In genomic region chr16:56450275-56450889, GRCh38 we compare ENCODE assay signal across 8 cellular contexts.
DNase-seq lines count a peak whose midpoint lies in the region; ATAC-seq, FAIRE-seq and TF ChIP-seq lines count a peak whose summit lies in the region.

No MANE protein-coding gene starts in this region.

- ATAC-seq in GM18868 (IDR thresholded peaks at IDR 0.05; ENCODE audit: unreplicated experiment): no peak

- H3K9me3 ChIP-seq in Loucy (ENCODE audit: insufficient read depth, low read depth, low read length) (no peaks in the 10 kb centered on the region), muscle layer of duodenum (ENCODE audit: control insufficient read depth in 1 of 2, low read length in 2 of 2) (no peaks in the 10 kb centered on the region)

- H3K79me2 ChIP-seq in Loucy (ENCODE audit: insufficient read depth, low read length): peaks cover 90% of the 10 kb centered on the region

- peak overlapping the region; percentile 84 for H2AFZ ChIP-seq in Loucy (ENCODE audit: low read length)

- peak overlapping the region; percentile 96 for H3K4me2 ChIP-seq in Loucy (ENCODE audit: low read depth, low read length, poor library complexity, severe bottlenecking)

- peak; percentile 32 for DNase-seq in ELF-1 (ENCODE audit: low read depth, low spot score)
- peak; percentile 25 for DNase-seq in choroid plexus epithelial cell (ENCODE audit: low read depth)
- no peak for DNase-seq in nucleus accumbens (lab: John Stamatoyannopoulos, UW)
- DNase-seq in HTR-8/SVneo (ENCODE audit: insufficient read length, low spot score): no peak
- DNase-seq in NCI-H524 treated with DMSO at 0.1 percent for 48 hours (lab: John Stamatoyannopoulos, UW): no peak

- H3K9ac ChIP-seq in Loucy (ENCODE audit: low read depth, low read length, poor library complexity, severe bottlenecking): peak overlapping the region; percentile 88

- no peak for TF ChIP-seq CTCF in Loucy (conservative IDR thresholded peaks at IDR 0.05; ENCODE audit: low read length)
- no peak for TF ChIP-seq CTCF in choroid plexus epithelial cell (conservative IDR thresholded peaks at IDR 0.05; ENCODE audit: low read depth, low read length)

- H3K27me3 ChIP-seq in Loucy (ENCODE audit: insufficient read depth, low read length, poor library complexity, severe bottlenecking) (no peaks in the 10 kb centered on the region), muscle layer of duodenum (ENCODE audit: low read depth, low read length) (no peaks in the 10 kb centered on the region)

- H3K4me1 ChIP-seq in Loucy (ENCODE audit: insufficient read depth, low read length, poor library complexity, severe bottlenecking): peaks cover 62% of the 10 kb centered on the region
- peaks cover 18 to 30% of the 10 kb centered on the region in 2 donors for H3K4me1 ChIP-seq in muscle layer of duodenum (ENCODE audit: control insufficient read depth in 1 of 2, insufficient read depth in 2 of 2, low read length in 2 of 2)

- peaks cover 16% of the 10 kb centered on the region; the same call in 1 of the 2 replicates for H3K36me3 ChIP-seq in Loucy (ENCODE audit: insufficient read depth, low read length)
- peaks cover 20 to 30% of the 10 kb centered on the region in 2 donors for H3K36me3 ChIP-seq in muscle layer of duodenum (ENCODE audit: control insufficient read depth in 1 of 2, insufficient read depth in 2 of 2, low read length in 2 of 2)

- peak overlapping the region; percentile 87 for H3K4me3 ChIP-seq in Loucy (ENCODE audit: low read length, poor library complexity, severe bottlenecking)
- peak overlapping the region; percentile 83 for H3K4me3 ChIP-seq in choroid plexus epithelial cell (ENCODE audit: low read depth, low read length)
- H3K4me3 ChIP-seq in muscle layer of duodenum (ENCODE audit: low read depth in 1 of 2, low read length in 2 of 2): peak overlapping the region; percentile 98 to 99

- no peak for FAIRE-seq in HTR-8/SVneo (lab: Jason Lieb, UNC)

- H3K9me2 ChIP-seq in Loucy (replicated peaks; ENCODE audit: low read depth, low read length): no peaks in the 10 kb centered on the region

- peak overlapping the region; percentile 70 for H3K27ac ChIP-seq in muscle layer of duodenum (ENCODE audit: low read length)

- peaks cover 59% of the 10 kb centered on the region for H4K20me1 ChIP-seq in Loucy (ENCODE audit: insufficient read depth, low read length, poor library complexity, severe bottlenecking)

- no peaks in the 10 kb centered on the region for H3F3A ChIP-seq in Loucy (ENCODE audit: low read depth)

Comparison
In these comparisons a context has a peak if more than half of its experiments do, and no peak if none do; other contexts are left out.
1. DNase-seq: peak in ELF-1 (single experiment) and choroid plexus epithelial cell (single experiment); none in nucleus accumbens (0 of 56), HTR-8/SVneo (single experiment) and NCI-H524 treated with DMSO at 0.1 percent for 48 hours (single experiment).
2. Peak in every context shown above with its lines, with median percentiles within 50 percentile points of each other: H3K4me3 ChIP-seq.